ENCODE assay signal across 15 cellular contexts in genomic region chr15:90138071-90138833, GRCh38.
"Had no signal": no experiment of that assay in that cellular context is flagged by ENCODE, and none has a peak within 500 bp of the region (broad histone marks: within the 10 kb centered on the region; RNA-seq: fewer than 3 reads in every experiment).

No MANE protein-coding gene starts in this region.

- H3K36me3 ChIP-seq: ovary, tibial artery, vagina had no signal

- H3K27me3 ChIP-seq: ovary, tibial artery, vagina had no signal

- DNase-seq: activated CD4-positive, alpha-beta T cell treated with anti-CD3 and anti-CD28 coated beads, Interleukin-2, amount 10 ng/mL, durations not matched to agents 7 days and 5 days; activated CD4-positive, CD25-positive, alpha-beta regulatory T cell; activated naive CD4-positive, alpha-beta T cell treated with anti-CD3 and anti-CD28 coated beads, Interleukin-2, amount 10 ng/mL, durations not matched to agents 7 days and 5 days; central memory CD4-positive, alpha-beta T cell; effector CD8-positive, alpha-beta T cell; hippocampal formation; ovary; retina; small intestine; T-helper 17 cell; tibial artery had no signal

- ATAC-seq: T-helper 17 cell had no signal

- H3K9me3 ChIP-seq: ovary, tibial artery, vagina had no signal

- H3K4me3 ChIP-seq: coronary artery, ovary, tibial artery, vagina had no signal

- H3K4me1 ChIP-seq: vagina had no signal

- H3K27ac ChIP-seq: coronary artery, ovary, tibial artery, vagina had no signal

- FAIRE-seq: frontal cortex, small intestine, TTC549 had no signal
